Comparison of ENCODE assay signal across 1 cellular context in the genomic region with DNA sequence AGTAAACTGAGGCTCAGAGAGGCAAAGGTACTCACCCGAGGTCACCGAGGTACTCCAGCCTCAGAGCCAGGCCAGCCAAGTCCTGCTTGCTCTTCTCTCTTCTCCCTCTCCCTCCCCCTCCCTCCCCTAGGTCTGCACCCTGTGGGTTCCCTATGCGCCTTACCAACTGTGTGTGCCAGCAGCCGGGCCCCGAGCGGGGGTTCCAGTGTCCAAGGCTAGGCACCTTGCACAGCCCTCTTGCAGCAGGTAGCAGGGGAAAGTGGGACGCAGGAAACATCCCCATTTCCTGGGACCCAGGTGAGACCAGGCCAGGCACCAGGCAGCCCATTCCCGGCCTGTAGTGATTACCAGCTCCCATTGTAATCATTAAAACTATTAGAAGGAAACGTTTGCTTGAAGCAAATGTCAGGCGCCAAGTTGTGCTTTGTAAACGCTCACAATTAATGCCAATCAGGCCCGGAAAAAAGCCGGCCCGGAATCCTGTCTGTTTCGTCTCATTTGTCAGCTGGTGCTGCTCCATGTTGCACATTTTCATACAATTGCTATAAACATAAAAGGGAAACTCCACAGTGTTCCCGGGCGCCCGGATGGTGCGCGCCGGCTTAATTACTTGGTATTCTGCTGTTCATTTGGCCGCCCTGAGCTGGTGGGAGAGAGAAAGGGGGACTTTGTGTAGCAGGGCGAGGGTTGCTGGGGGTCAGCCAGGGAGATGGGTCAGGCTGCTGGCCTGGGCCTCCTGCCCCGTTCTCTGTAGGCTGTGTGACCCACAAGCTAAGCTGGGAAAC.
TF ChIP-seq lines count a peak whose summit lies in the region.

No MANE protein-coding gene starts in this region.

TF ChIP-seq in neural cell, 6 proteins besides CTCF, POLR2A, EP300 and RAD21 (continued from another document):
- TF ChIP-seq REST (IDR thresholded peaks at IDR 0.05; ENCODE audit: borderline replicate concordance): no peak
- TF ChIP-seq EZH2 (IDR thresholded peaks at IDR 0.05; ENCODE audit: borderline replicate concordance, insufficient read depth, low read length, poor library complexity, severe bottlenecking): no peak
- no peak for TF ChIP-seq MXI1 (conservative IDR thresholded peaks at IDR 0.05; ENCODE audit: poor library complexity, severe bottlenecking)
